In the genomic region with DNA sequence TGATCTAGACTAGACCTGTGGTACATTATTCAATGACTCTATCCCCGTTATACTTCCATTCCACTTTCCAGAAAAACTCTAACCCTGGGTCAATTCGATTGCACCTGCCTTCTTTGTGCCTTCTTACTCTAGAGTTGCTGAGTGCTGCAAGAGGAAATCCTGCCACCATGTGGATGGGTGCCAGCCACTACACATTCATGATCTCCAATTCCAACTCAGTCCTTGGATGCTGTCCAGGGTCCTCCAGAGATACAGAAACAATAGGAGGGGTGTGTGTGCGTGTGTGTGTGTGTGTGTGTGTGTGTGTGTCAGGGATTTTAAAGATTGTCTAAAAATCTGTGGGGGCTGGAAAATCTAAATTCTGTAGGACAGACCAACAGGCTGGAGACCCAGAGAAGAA, we compare ENCODE assay signal across 9 cellular contexts. TPM values are rescaled to one million over a fixed set of nuclear protein-coding genes. Genes with fewer than 3 reads are reported as not detected.
DNase-seq lines count a peak whose midpoint lies in the region; ATAC-seq, FAIRE-seq and TF ChIP-seq lines count a peak whose summit lies in the region.
"Had no signal": no experiment of that assay in that cellular context is flagged by ENCODE, and none has a peak within 500 bp of the region (broad histone marks: within the 10 kb centered on the region; RNA-seq: fewer than 3 reads in every experiment).

No MANE protein-coding gene starts in this region.

- no peak overlapping the region for H2AFZ ChIP-seq in MM.1S (ENCODE audit: low read length)

- H3K9ac ChIP-seq in MM.1S (ENCODE audit: low read length) (no peak overlapping the region), kidney (ENCODE audit: low read length in 2 of 2) (no peak overlapping the region)
- H3K9ac ChIP-seq: BLaER1 had no signal

- DNase-seq in NCI-H146 (lab: John Stamatoyannopoulos, UW) (peak; percentile 10), NCI-H146 treated with DMSO at 0.1 percent for 48 hours (lab: John Stamatoyannopoulos, UW; ENCODE audit: unreplicated experiment) (no peak), MM.1S (peak; percentile 57), brain pericyte (ENCODE audit: low read depth, low spot score) (peak; percentile 27), kidney (peak; percentile 60)
- DNase-seq in stimulated activated CD8-positive, alpha-beta memory T cell treated with anti-CD3 and anti-CD28 coated beads, Interleukin-12 subunit alpha, Interleukin-12 subunit beta, amount 100 ng/mL, for 1 hour (ENCODE audit: low read depth) = peak; percentile 2

- H4K20me1 ChIP-seq in MM.1S (ENCODE audit: insufficient read depth, low read length) = no peaks in the 10 kb centered on the region
- H4K20me1 ChIP-seq: BLaER1 had no signal

- no peak overlapping the region for H3K4me2 ChIP-seq in MM.1S (ENCODE audit: low read depth, low read length)
- H3K4me2 ChIP-seq: BLaER1 had no signal

- TF ChIP-seq CTCF in MM.1S (IDR thresholded peaks at IDR 0.05; ENCODE audit: low read length) (peak; percentile 58), kidney (IDR thresholded peaks at IDR 0.05; ENCODE audit: borderline replicate concordance, extremely low read depth, insufficient read depth) (peak; percentile 49)

- H3K79me2 ChIP-seq in MM.1S (ENCODE audit: low read length) = no peaks in the 10 kb centered on the region

- H3K27ac ChIP-seq in MM.1S (ENCODE audit: low read length) (no peak overlapping the region), kidney (ENCODE audit: low read depth in 2 of 2, low read length in 2 of 2) (no peak overlapping the region)
- H3K27ac ChIP-seq: BLaER1 had no signal

- no peaks in the 10 kb centered on the region for H3K9me2 ChIP-seq in MM.1S (replicated peaks; ENCODE audit: insufficient read depth, low read length)

- no peaks in the 10 kb centered on the region for H3F3A ChIP-seq in MM.1S (ENCODE audit: insufficient read depth, low read length)

- H3K9me3 ChIP-seq in MM.1S (replicated peaks; ENCODE audit: insufficient read depth, low read length) = no peaks in the 10 kb centered on the region
- no peaks in the 10 kb centered on the region for H3K9me3 ChIP-seq in kidney (ENCODE audit: control insufficient read depth in 1 of 2, low read length in 2 of 2)
- H3K9me3 ChIP-seq: BLaER1 had no signal

- ATAC-seq in SK-N-SH treated with all-trans-retinoic acid at 6 μM for 48 hours (peak; percentile 78), GM19397 (IDR thresholded peaks at IDR 0.05; ENCODE audit: unreplicated experiment) (no peak)

- H3K36me3 ChIP-seq in MM.1S (replicated peaks; ENCODE audit: insufficient read depth, low read length) (no peaks in the 10 kb centered on the region), kidney (ENCODE audit: control insufficient read depth in 1 of 2, insufficient read depth in 2 of 2, low read length in 2 of 2) (no peaks in the 10 kb centered on the region)
- H3K36me3 ChIP-seq: BLaER1 had no signal

- FAIRE-seq in kidney (lab: Jason Lieb, UNC) = peak; percentile 96

- H3K27me3 ChIP-seq in MM.1S (replicated peaks; ENCODE audit: insufficient read depth, low read length) = no peaks in the 10 kb centered on the region

- H3K4me3 ChIP-seq in MM.1S (ENCODE audit: low read length) (no peak overlapping the region), kidney (ENCODE audit: low read length in 2 of 2) (no peak overlapping the region)
- H3K4me3 ChIP-seq: BLaER1 had no signal

- intact Hi-C loops in kidney (cut with DNase I) = no loop called here

- H3K4me1 ChIP-seq in MM.1S (ENCODE audit: low read length) (no peaks in the 10 kb centered on the region), kidney (ENCODE audit: control insufficient read depth in 1 of 2, insufficient read depth in 1 of 2, low read depth in 1 of 2, low read length in 2 of 2) (no peaks in the 10 kb centered on the region)
- H3K4me1 ChIP-seq: BLaER1 had no signal

TF ChIP-seq in SK-N-SH treated with all-trans-retinoic acid at 6 μM for 48 hours, 23 proteins besides CTCF, POLR2A, EP300 and RAD21:
- no peak for TF ChIP-seq TOX (CRISPR knock-in tag; IDR thresholded peaks at IDR 0.05; ENCODE audit: borderline replicate concordance)

RNA-seq across cellular contexts. Expression of a gene that starts 42.9 kb away (rescaled TPM):
- 7.7 TPM for total RNA-seq in kidney
- 4.7 TPM for polyA plus RNA-seq in kidney (ENCODE audit: insufficient read depth, low read depth, low replicate concordance)

RNA-seq across cellular contexts. Expression of a gene that starts 55.8 kb away (rescaled TPM):
- 3.5 TPM for total RNA-seq in kidney
- 8.2 TPM for polyA plus RNA-seq in kidney (ENCODE audit: insufficient read depth, low read depth, low replicate concordance)
